ENCODE assay signal across 1 cellular context in genomic region chr18:42447688-42448087, GRCh38.
A peak's percentile ranks its signal among the peaks of the same experiment; 100 is the strongest.
TF ChIP-seq lines count a peak whose summit lies in the region.

No MANE protein-coding gene starts in this region.

TF ChIP-seq in HepG2, 621 proteins besides CTCF, POLR2A, EP300 and RAD21:
- TF ChIP-seq CHD4 (IDR thresholded peaks at IDR 0.05; ENCODE audit: borderline replicate concordance, low read length) (no peak), ZKSCAN1 (IDR thresholded peaks at IDR 0.05; ENCODE audit: low read length) (peak; percentile 38; the same call in 1 of the 2 replicates), ZEB1 (IDR thresholded peaks at IDR 0.05; ENCODE audit: insufficient replicate concordance, low read depth) (no peak)
- TF ChIP-seq, protein P1, sequence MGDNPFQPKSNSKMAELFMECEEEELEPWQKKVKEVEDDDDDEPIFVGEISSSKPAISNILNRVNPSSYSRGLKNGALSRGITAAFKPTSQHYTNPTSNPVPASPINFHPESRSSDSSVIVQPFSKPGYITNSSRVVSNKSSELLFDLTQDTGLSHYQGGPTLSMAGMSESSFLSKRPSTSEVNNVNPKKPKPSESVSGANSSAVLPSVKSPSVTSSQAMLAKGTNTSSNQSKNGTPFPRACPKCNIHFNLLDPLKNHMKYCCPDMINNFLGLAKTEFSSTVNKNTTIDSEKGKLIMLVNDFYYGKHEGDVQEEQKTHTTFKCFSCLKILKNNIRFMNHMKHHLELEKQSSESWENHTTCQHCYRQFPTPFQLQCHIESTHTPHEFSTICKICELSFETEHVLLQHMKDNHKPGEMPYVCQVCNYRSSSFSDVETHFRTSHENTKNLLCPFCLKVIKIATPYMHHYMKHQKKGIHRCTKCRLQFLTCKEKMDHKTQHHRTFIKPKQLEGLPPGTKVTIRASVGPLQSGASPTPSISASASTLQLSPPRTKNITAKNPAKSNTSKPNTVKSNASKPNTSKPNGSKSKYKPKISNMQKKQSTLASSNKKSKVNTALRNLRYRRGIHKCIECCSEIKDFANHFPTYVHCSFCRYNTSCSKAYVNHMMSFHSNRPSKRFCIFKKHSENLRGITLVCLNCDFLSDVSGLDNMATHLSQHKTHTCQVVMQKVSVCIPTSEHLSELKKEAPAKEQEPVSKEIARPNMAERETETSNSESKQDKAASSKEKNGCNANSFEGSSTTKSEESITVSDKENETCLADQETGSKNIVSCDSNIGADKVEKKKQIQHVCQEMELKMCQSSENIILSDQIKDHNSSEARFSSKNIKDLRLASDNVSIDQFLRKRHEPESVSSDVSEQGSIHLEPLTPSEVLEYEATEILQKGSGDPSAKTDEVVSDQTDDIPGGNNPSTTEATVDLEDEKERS (CRISPR knock-in tag; IDR thresholded peaks at IDR 0.05): peak; percentile 56; the same call in 1 of the 2 replicates
- TF ChIP-seq, protein P2, sequence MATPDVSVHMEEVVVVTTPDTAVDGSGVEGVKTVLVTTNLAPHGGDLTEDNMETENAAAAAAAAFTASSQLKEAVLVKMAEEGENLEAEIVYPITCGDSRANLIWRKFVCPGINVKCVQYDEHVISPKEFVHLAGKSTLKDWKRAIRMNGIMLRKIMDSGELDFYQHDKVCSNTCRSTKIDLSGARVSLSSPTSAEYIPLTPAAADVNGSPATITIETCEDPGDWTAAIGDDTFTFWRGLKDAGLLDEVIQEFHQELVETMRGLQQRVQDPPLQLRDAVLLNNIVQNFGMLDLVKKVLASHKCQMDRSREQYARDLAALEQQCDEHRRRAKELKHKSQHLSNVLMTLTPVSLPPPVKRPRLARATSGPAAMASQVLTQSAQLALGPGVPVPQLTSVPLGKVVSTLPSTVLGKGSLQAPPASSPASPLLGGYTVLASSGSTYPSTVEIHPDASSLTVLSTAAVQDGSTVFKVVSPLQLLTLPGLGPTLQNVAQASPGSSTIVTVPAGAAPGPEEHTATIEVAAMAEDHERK (CRISPR knock-in tag; IDR thresholded peaks at IDR 0.05; ENCODE audit: low read depth): no peak
